Comparison of ENCODE assay signal across 22 cellular contexts in the genomic region with DNA sequence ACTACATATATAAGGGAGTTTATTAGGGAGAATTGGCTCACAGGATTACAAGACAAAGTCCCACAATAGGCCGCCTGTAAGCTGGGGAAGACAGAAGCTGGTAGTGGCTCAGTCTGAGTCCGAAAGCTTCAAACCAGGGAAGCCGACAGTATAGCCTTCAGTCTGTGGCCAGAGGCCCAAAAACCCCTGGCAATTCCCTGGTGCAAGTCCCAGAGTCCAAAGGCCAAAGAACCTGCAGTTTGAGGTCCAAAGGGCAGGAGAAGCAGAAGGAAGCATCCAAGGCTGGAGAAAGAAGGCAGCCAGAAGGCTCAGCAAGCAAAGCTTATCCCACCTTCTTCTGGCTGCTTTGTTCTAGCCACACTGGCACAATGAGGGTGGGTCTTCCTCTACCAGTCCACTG. TPM values are rescaled to one million over a fixed set of nuclear protein-coding genes. Genes with fewer than 3 reads are reported as not detected.
DNase-seq lines count a peak whose midpoint lies in the region; ATAC-seq, FAIRE-seq and TF ChIP-seq lines count a peak whose summit lies in the region.
"Had no signal": no experiment of that assay in that cellular context is flagged by ENCODE, and none has a peak within 500 bp of the region (broad histone marks: within the 10 kb centered on the region; RNA-seq: fewer than 3 reads in every experiment).

No MANE protein-coding gene starts in this region.

- TF ChIP-seq CTCF in Panc1 (IDR thresholded peaks at IDR 0.05), result no peak
- no peak for TF ChIP-seq CTCF in liver (IDR thresholded peaks at IDR 0.05; ENCODE audit: low read depth, low read length, missing input control)
- TF ChIP-seq CTCF in pancreas (IDR thresholded peaks at IDR 0.05), result no peak
- no peak for TF ChIP-seq CTCF in transverse colon (IDR thresholded peaks at IDR 0.05)

- H3K27ac ChIP-seq in Panc1 (ENCODE audit: low read length) (no peak overlapping the region), liver (ENCODE audit: low read depth in 1 of 2, low read length in 2 of 2) (no peak overlapping the region), pancreas (no peak overlapping the region), transverse colon (no peak overlapping the region)
- H3K27ac ChIP-seq: 22Rv1, BLaER1, C4-2B had no signal

- H3K9ac ChIP-seq in liver (ENCODE audit: low read depth in 1 of 2, low read length in 2 of 2), result no peak overlapping the region
- H3K9ac ChIP-seq: BLaER1 had no signal

- no peak for FAIRE-seq in pancreas (lab: Jason Lieb, UNC)
- FAIRE-seq: G401.6, GM12892 had no signal

- TF ChIP-seq RAD21 in liver (IDR thresholded peaks at IDR 0.05), result no peak

- H3K4me1 ChIP-seq in Panc1 (ENCODE audit: control insufficient read depth, insufficient read depth, low read length), result no peaks in the 10 kb centered on the region
- H3K4me1 ChIP-seq in liver (ENCODE audit: control insufficient read depth in 4 of 4, insufficient read depth in 4 of 4, low read length in 3 of 4), result peaks cover 0 to 2% (median 0%) of the 10 kb centered on the region in 4 donors
- H3K4me1 ChIP-seq in pancreas, result peaks cover 0 to 4% (median 0%) of the 10 kb centered on the region in 3 donors
- H3K4me1 ChIP-seq in transverse colon, result no peaks in the 10 kb centered on the region
- H3K4me1 ChIP-seq: BLaER1, Caco-2 had no signal

- peaks cover 3% of the 10 kb centered on the region for H3K9me3 Mint-ChIP-seq in activated CD4-positive, alpha-beta T cell treated with anti-CD3 and anti-CD28 coated beads for 36 hours (ENCODE audit: low read depth)

- intact Hi-C loops in Panc1 (cut with micrococcal nuclease; ENCODE audit: unreplicated experiment), result no loop called here
- intact Hi-C loops in left colon (cut with DNase I, micrococcal nuclease), result no loop called here
- intact Hi-C loops in pancreas (cut with DNase I), result no loop called here
- intact Hi-C loops in transverse colon (cut with DNase I; ENCODE audit: low total_unique reads), result no loop called here
- intact Hi-C loops in activated CD4-positive, alpha-beta T cell treated with anti-CD3 and anti-CD28 coated beads for 36 hours (cut with DNase I, micrococcal nuclease), result no loop called here

- CTCF ChIA-PET in Panc1 (lab: Charles Lee), result no interaction called here
- CTCF ChIA-PET in activated CD4-positive, alpha-beta T cell treated with anti-CD3 and anti-CD28 coated beads for 36 hours (lab: Charles Lee), result no interaction called here

- DNase-seq in Panc1 (ENCODE audit: low read depth, low spot score), result no peak
- DNase-seq in left colon, result no peak
- peak in 2 of 6 donors; percentile 9 to 29 for DNase-seq in pancreas
- no peak for DNase-seq in transverse colon
- DNase-seq in activated CD4-positive, alpha-beta T cell treated with anti-CD3 and anti-CD28 coated beads for 36 hours, result no peak
- DNase-seq: Caco-2; CD4-positive, CD25-positive, alpha-beta regulatory T cell; CD8-positive, alpha-beta T cell; DMS153; DND-41; H9 had no signal

- BruUV-seq in Panc1 (replicated peaks; lab: Mats Ljungman, UMichigan), result no TSS peak

- no peak overlapping the region for H3K27ac Mint-ChIP-seq in activated CD4-positive, alpha-beta T cell treated with anti-CD3 and anti-CD28 coated beads for 36 hours
- H3K27ac Mint-ChIP-seq: B cell; CD4-positive, CD25-positive, alpha-beta regulatory T cell; CD8-positive, alpha-beta T cell; GM23338; H9 had no signal

- no peak for TF ChIP-seq POLR2A in transverse colon (IDR thresholded peaks at IDR 0.05)

- POLR2A ChIA-PET in Panc1 (lab: Charles Lee), result no interaction called here
- POLR2A ChIA-PET in activated CD4-positive, alpha-beta T cell treated with anti-CD3 and anti-CD28 coated beads for 36 hours (lab: Charles Lee), result no interaction called here

- peaks cover 2% of the 10 kb centered on the region for H3K27me3 Mint-ChIP-seq in activated CD4-positive, alpha-beta T cell treated with anti-CD3 and anti-CD28 coated beads for 36 hours
- H3K27me3 Mint-ChIP-seq: CD4-positive, CD25-positive, alpha-beta regulatory T cell had no signal

- in situ Hi-C loops in Panc1 (cut with HindIII; ENCODE audit: low pct_unique_long_range_greater_than_20kb, low sequenced_read_pairs) (no loop called here), transverse colon (cut with MboI; ENCODE audit: low pct_ligation_motif_present in 1 of 4, low pct_unique_long_range_greater_than_20kb in 1 of 4, low sequenced_read_pairs in 3 of 4) (no loop called here)

- H3K4me3 ChIP-seq in Panc1 (ENCODE audit: low read depth in 2 of 2, low read length in 2 of 2) (no peak overlapping the region), liver (ENCODE audit: low read depth in 1 of 3, low read length in 3 of 3) (no peak overlapping the region), pancreas (no peak overlapping the region), transverse colon (no peak overlapping the region)
- H3K4me3 ChIP-seq: BLaER1, GM23338 had no signal

- H3K4me1 Mint-ChIP-seq in activated CD4-positive, alpha-beta T cell treated with anti-CD3 and anti-CD28 coated beads for 36 hours, result no peaks in the 10 kb centered on the region
- H3K4me1 Mint-ChIP-seq: B cell; CD4-positive, CD25-positive, alpha-beta regulatory T cell; GM23338; H9 had no signal

- H3K36me3 ChIP-seq in Panc1 (ENCODE audit: control insufficient read depth, insufficient read depth, low read length) (no peaks in the 10 kb centered on the region), liver (ENCODE audit: control insufficient read depth in 4 of 4, insufficient read depth in 3 of 4, low read depth in 1 of 4, low read length in 3 of 4) (no peaks in the 10 kb centered on the region), pancreas (no peaks in the 10 kb centered on the region), transverse colon (no peaks in the 10 kb centered on the region)
- H3K36me3 ChIP-seq: BLaER1 had no signal

- ATAC-seq in Panc1 (peak; percentile 34; the same call in 1 of the 2 replicates), left colon (peak; percentile 33), pancreas (peak in 3 of 4 donors; percentile 53 to 76 (median 60)), GM19351 (IDR thresholded peaks at IDR 0.05; ENCODE audit: unreplicated experiment) (no peak), HG02623 (IDR thresholded peaks at IDR 0.05; ENCODE audit: unreplicated experiment) (no peak)
- ATAC-seq in activated CD4-positive, alpha-beta T cell treated with anti-CD3 and anti-CD28 coated beads for 36 hours, result no peak
- ATAC-seq: CD8-positive, alpha-beta T cell; GM23338; HCT116 had no signal

- H3K36me3 Mint-ChIP-seq in activated CD4-positive, alpha-beta T cell treated with anti-CD3 and anti-CD28 coated beads for 36 hours (ENCODE audit: low read depth), result no peaks in the 10 kb centered on the region
- H3K36me3 Mint-ChIP-seq: CD4-positive, CD25-positive, alpha-beta regulatory T cell; CD8-positive, alpha-beta T cell had no signal

- H3K9me3 ChIP-seq in Panc1 (ENCODE audit: control insufficient read depth, insufficient read depth, low read depth, low read length), result peaks cover 14% of the 10 kb centered on the region; the same call in 1 of the 2 replicates
- H3K9me3 ChIP-seq in liver (ENCODE audit: control insufficient read depth in 4 of 4, low read length in 3 of 4), result peaks cover 0 to 2% (median 0%) of the 10 kb centered on the region in 4 donors
- H3K9me3 ChIP-seq in pancreas, result no peaks in the 10 kb centered on the region
- H3K9me3 ChIP-seq in transverse colon, result peaks cover 0 to 7% of the 10 kb centered on the region in 2 donors
- H3K9me3 ChIP-seq: Caco-2 had no signal

- no peak for TF ChIP-seq EP300 in transverse colon (IDR thresholded peaks at IDR 0.05; ENCODE audit: low read depth)

- H3K4me3 Mint-ChIP-seq in activated CD4-positive, alpha-beta T cell treated with anti-CD3 and anti-CD28 coated beads for 36 hours, result no peak overlapping the region
- H3K4me3 Mint-ChIP-seq: B cell; CD4-positive, CD25-positive, alpha-beta regulatory T cell; CD8-positive, alpha-beta T cell; GM23338; H9 had no signal

- H3K27me3 ChIP-seq in Panc1 (ENCODE audit: control insufficient read depth, insufficient read depth, low read length) (no peaks in the 10 kb centered on the region), liver (ENCODE audit: control insufficient read depth in 4 of 4, insufficient read depth in 4 of 4, low read length in 3 of 4) (no peaks in the 10 kb centered on the region), pancreas (no peaks in the 10 kb centered on the region), transverse colon (no peaks in the 10 kb centered on the region)
- H3K27me3 ChIP-seq: BLaER1 had no signal

- WGBS in liver, result 41% methylated on average over 3 of the region's 3 CpGs
- 46 to 54% methylated on average over 3 of the region's 3 CpGs for WGBS in pancreas, 2 donors
- 98 to 100% methylated on average over 2 to 3 of the region's 3 CpGs for WGBS in transverse colon (ENCODE audit: low coverage in 1 of 2), 2 donors

TF ChIP-seq in liver, 16 proteins besides CTCF, POLR2A, EP300 and RAD21 (continues in another document):
- TF ChIP-seq, protein P1, sequence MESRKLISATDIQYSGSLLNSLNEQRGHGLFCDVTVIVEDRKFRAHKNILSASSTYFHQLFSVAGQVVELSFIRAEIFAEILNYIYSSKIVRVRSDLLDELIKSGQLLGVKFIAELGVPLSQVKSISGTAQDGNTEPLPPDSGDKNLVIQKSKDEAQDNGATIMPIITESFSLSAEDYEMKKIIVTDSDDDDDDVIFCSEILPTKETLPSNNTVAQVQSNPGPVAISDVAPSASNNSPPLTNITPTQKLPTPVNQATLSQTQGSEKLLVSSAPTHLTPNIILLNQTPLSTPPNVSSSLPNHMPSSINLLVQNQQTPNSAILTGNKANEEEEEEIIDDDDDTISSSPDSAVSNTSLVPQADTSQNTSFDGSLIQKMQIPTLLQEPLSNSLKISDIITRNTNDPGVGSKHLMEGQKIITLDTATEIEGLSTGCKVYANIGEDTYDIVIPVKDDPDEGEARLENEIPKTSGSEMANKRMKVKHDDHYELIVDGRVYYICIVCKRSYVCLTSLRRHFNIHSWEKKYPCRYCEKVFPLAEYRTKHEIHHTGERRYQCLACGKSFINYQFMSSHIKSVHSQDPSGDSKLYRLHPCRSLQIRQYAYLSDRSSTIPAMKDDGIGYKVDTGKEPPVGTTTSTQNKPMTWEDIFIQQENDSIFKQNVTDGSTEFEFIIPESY (IDR thresholded peaks at IDR 0.05), result no peak
- TF ChIP-seq EGR1 (IDR thresholded peaks at IDR 0.05; ENCODE audit: low read depth in 2 of 2) (no peak), FOXA1 (IDR thresholded peaks at IDR 0.05) (no peak)

RNA-seq across cellular contexts. Expression of a gene that starts 13.9 kb away (rescaled TPM):
- total RNA-seq in Panc1 (2021; ENCODE audit: unreplicated experiment) (31.4 TPM), left colon (10 to 100 TPM in 1 of 2 donors, 1 to 10 TPM in 1; 2.8 to 10.3 TPM), liver (1 to 10 TPM; 1.7 to 6.0 TPM), pancreas (10 to 100 TPM; 10.5 to 22.4 (median 13.1) TPM), transverse colon (1 to 10 TPM; 2.7 to 9.5 (median 4.2) TPM)
- polyA plus RNA-seq in Panc1 (2012; ENCODE audit: insufficient read length), result 16.0 TPM
- polyA plus RNA-seq in liver (1 to 10 TPM; 1.1 to 2.0 TPM), pancreas (10 to 100 TPM; 11.2 to 13.9 TPM)
- 1 to 10 TPM; 1.4 to 2.6 TPM for total RNA-seq in activated CD4-positive, alpha-beta T cell treated with anti-CD3 and anti-CD28 coated beads for 36 hours
- total RNA-seq: B cell; CD8-positive, alpha-beta T cell had no signal

Comparison
In these comparisons a context has a peak if more than half of its experiments do, and no peak if none do; other contexts are left out.
1. ATAC-seq: peak in Panc1 (single experiment), left colon (single experiment) and pancreas (3 of 4); none in GM19351 (single experiment), HG02623 (single experiment) and activated CD4-positive, alpha-beta T cell treated with anti-CD3 and anti-CD28 coated beads for 36 hours (single experiment).